ENCODE assay signal across 9 cellular contexts in genomic region chrX:124388562-124388961, GRCh38. TPM values are rescaled to one million over a fixed set of nuclear protein-coding genes. Genes with fewer than 3 reads are reported as not detected.
DNase-seq lines count a peak whose midpoint lies in the region; ATAC-seq and TF ChIP-seq lines count a peak whose summit lies in the region.
"Had no signal": no experiment of that assay in that cellular context is flagged by ENCODE, and none has a peak within 500 bp of the region (broad histone marks: within the 10 kb centered on the region; RNA-seq: fewer than 3 reads in every experiment).

No MANE protein-coding gene starts in this region.

- in situ Hi-C loops in IMR-90 (cut with MboI; ENCODE audit: low sequenced_read_pairs), result no loop called here

- H3K27me3 ChIP-seq in CD4-positive, alpha-beta memory T cell (ENCODE audit: insufficient read depth, low read length), result no peaks in the 10 kb centered on the region
- no peaks in the 10 kb centered on the region for H3K27me3 ChIP-seq in IMR-90 (ENCODE audit: control insufficient read depth, insufficient read depth, low read length)
- H3K27me3 ChIP-seq in fibroblast of lung (ENCODE audit: control insufficient read depth, insufficient read depth, low read length), result no peaks in the 10 kb centered on the region

- no peak for TF ChIP-seq POLR2A in IMR-90 (IDR thresholded peaks at IDR 0.05; ENCODE audit: low read depth, low read length)

- H3K27ac Mint-ChIP-seq in CD4-positive, alpha-beta memory T cell, result peak overlapping the region in 1 of 7 donors; percentile 42
- H3K27ac Mint-ChIP-seq: IgD-negative memory B cell had no signal

- no peak overlapping the region for H2AFZ ChIP-seq in IMR-90 (replicated peaks; ENCODE audit: low read length, poor library complexity)
- H2AFZ ChIP-seq in fibroblast of lung (ENCODE audit: low read length), result no peak overlapping the region

- no peak overlapping the region for H4K8ac ChIP-seq in IMR-90 (ENCODE audit: low read depth in 2 of 2, low read length in 2 of 2)

- H3K27me3 Mint-ChIP-seq in CD4-positive, alpha-beta memory T cell, result no peaks in the 10 kb centered on the region

- no peaks in the 10 kb centered on the region for H3K9me3 ChIP-seq in CD4-positive, alpha-beta memory T cell (ENCODE audit: control insufficient read depth in 1 of 2, low read length in 2 of 2)
- H3K9me3 ChIP-seq in IMR-90 (ENCODE audit: control insufficient read depth, insufficient read depth, low read length) (no peaks in the 10 kb centered on the region), fibroblast of lung (ENCODE audit: control insufficient read depth, insufficient read depth, low read depth, low read length) (no peaks in the 10 kb centered on the region)

- no peak overlapping the region for H3K4me3 ChIP-seq in CD4-positive, alpha-beta memory T cell (ENCODE audit: low read length in 2 of 2)
- H3K4me3 ChIP-seq in IMR-90 (ENCODE audit: insufficient read depth, low read depth, low read length), result no peak overlapping the region
- H3K4me3 ChIP-seq in fibroblast of lung (replicated peaks in 1 of 4; ENCODE audit: control extremely low read depth in 1 of 4, insufficient read depth in 1 of 4, low read depth in 3 of 4, low read length in 4 of 4), result no peak overlapping the region

- no peaks in the 10 kb centered on the region for H3K79me1 ChIP-seq in IMR-90 (ENCODE audit: low read depth in 1 of 2, low read length in 2 of 2)

- ATAC-seq in GM19395 (IDR thresholded peaks at IDR 0.05; ENCODE audit: unreplicated experiment), result peak; percentile 83
- ATAC-seq in IMR-90 (ENCODE audit: low read depth), result peak; percentile 72

- WGBS in IMR-90 (ENCODE audit: extremely low coverage in 2 of 2, insufficient read length in 1 of 2), 2 experiments, result no CpG with 5 or more reads among the region's 2 CpGs

- no peaks in the 10 kb centered on the region for H3K79me2 ChIP-seq in fibroblast of lung (ENCODE audit: control insufficient read depth, insufficient read depth, low read length)

- H4K5ac ChIP-seq in IMR-90 (ENCODE audit: low read depth, low read length), result no peak overlapping the region

- H3K9ac ChIP-seq in IMR-90 (ENCODE audit: low read depth, low read length), result no peak overlapping the region
- H3K9ac ChIP-seq in fibroblast of lung (ENCODE audit: insufficient read depth, low read length), result no peak overlapping the region

- H3K36me3 ChIP-seq in CD4-positive, alpha-beta memory T cell (ENCODE audit: insufficient read depth, low read length), result no peaks in the 10 kb centered on the region
- no peaks in the 10 kb centered on the region for H3K36me3 ChIP-seq in IMR-90 (ENCODE audit: control insufficient read depth, insufficient read depth, low read length)
- no peaks in the 10 kb centered on the region for H3K36me3 ChIP-seq in fibroblast of lung (ENCODE audit: control insufficient read depth, insufficient read depth, low read length)

- no peak overlapping the region for H3K14ac ChIP-seq in IMR-90 (replicated peaks; ENCODE audit: low read depth, low read length)

- POLR2A ChIA-PET in CD4-positive, alpha-beta memory T cell (lab: Charles Lee; ENCODE audit: partially characterized antibody), result interaction anchor here (0.8 kb wide), 1 partner anchor 43 kb away, joined by 3 read pairs; no protein-coding TSS in a partner anchor
- POLR2A ChIA-PET in IMR-90 (lab: Charles Lee; ENCODE audit: unreplicated experiment), result no interaction called here

- H4K20me1 ChIP-seq in IMR-90 (ENCODE audit: insufficient read depth, low read length) (no peaks in the 10 kb centered on the region), fibroblast of lung (ENCODE audit: control insufficient read depth, extremely low read depth, insufficient read depth, low read length) (no peaks in the 10 kb centered on the region)

- DNase-seq in CD4-positive, alpha-beta memory T cell, result peak; percentile 35 to 58 (median 53)
- DNase-seq in IMR-90, result peak; percentile 49
- peak; percentile 80 for DNase-seq in OCI-M1 (lab: John Stamatoyannopoulos, UW)
- peak; percentile 51 for DNase-seq in activated T-cell treated with anti-CD3 and anti-CD28 coated beads, Interleukin-2, amount 50 U/mL, for 1 hour
- peak; percentile 32 to 51 for DNase-seq in fibroblast of lung (ENCODE audit: low read depth in 2 of 2)
- peak; percentile 0 for DNase-seq in occipital lobe (lab: John Stamatoyannopoulos, UW)
- DNase-seq in ureter (ENCODE audit: low spot score), result peak; percentile 50

- TF ChIP-seq RAD21 in IMR-90 (IDR thresholded peaks at IDR 0.05; ENCODE audit: low read length), result peak; percentile 56

- no peaks in the 10 kb centered on the region for H3K9me3 Mint-ChIP-seq in CD4-positive, alpha-beta memory T cell
- H3K9me3 Mint-ChIP-seq: IgD-negative memory B cell had no signal

- H3K4me1 ChIP-seq in CD4-positive, alpha-beta memory T cell (ENCODE audit: insufficient read depth, low read length), result no peaks in the 10 kb centered on the region
- no peaks in the 10 kb centered on the region for H3K4me1 ChIP-seq in IMR-90 (ENCODE audit: control insufficient read depth, insufficient read depth, low read length)
- no peaks in the 10 kb centered on the region for H3K4me1 ChIP-seq in fibroblast of lung (ENCODE audit: control insufficient read depth, extremely low read depth, insufficient read depth, low read length)

- no peak overlapping the region for H2BK20ac ChIP-seq in IMR-90 (ENCODE audit: low read depth, low read length)

- intact Hi-C loops in CD4-positive, alpha-beta memory T cell (cut with micrococcal nuclease), result loop anchor here (2.0 to 10.0 kb wide), 2 partner anchors 178 to 424 kb away; partner anchors contain the start of gene STAG2
- intact Hi-C loops in IMR-90 (cut with micrococcal nuclease), result no loop called here

- no peak overlapping the region for H2AK9ac ChIP-seq in IMR-90 (replicated peaks; ENCODE audit: low read depth, low read length, poor library complexity)

- no peak overlapping the region for H3K23ac ChIP-seq in IMR-90 (ENCODE audit: low read depth, low read length)

- H3K4ac ChIP-seq in IMR-90 (ENCODE audit: low read depth, low read length), result no peak overlapping the region

- no peak overlapping the region for H2BK5ac ChIP-seq in IMR-90 (ENCODE audit: low read depth, low read length, poor library complexity, severe bottlenecking)

- dilution Hi-C loops in IMR-90 (cut with HindIII; ENCODE audit: low sequenced_read_pairs, unreplicated experiment), result no loop called here

- H3K4me3 Mint-ChIP-seq in CD4-positive, alpha-beta memory T cell, result no peak overlapping the region
- H3K4me3 Mint-ChIP-seq: IgD-negative memory B cell had no signal

- TF ChIP-seq CTCF in IMR-90 (conservative IDR thresholded peaks at IDR 0.05; ENCODE audit: low read depth, low read length) (peak; percentile 63), fibroblast of lung (conservative IDR thresholded peaks at IDR 0.05 in 1 of 2, IDR thresholded peaks at IDR 0.05 in 1 of 2; ENCODE audit: low read depth in 1 of 2, low read length in 2 of 2) (peak; percentile 56 to 59)

- no peak overlapping the region for H3K56ac ChIP-seq in IMR-90 (ENCODE audit: extremely low read depth, insufficient read depth, low read length)

- H3K36me3 Mint-ChIP-seq in CD4-positive, alpha-beta memory T cell, result peaks cover 7 to 36% of the 10 kb centered on the region in 2 donors
- H3K36me3 Mint-ChIP-seq: IgD-negative memory B cell had no signal

- BruUV-seq in IMR-90 (replicated peaks; lab: Mats Ljungman, UMichigan), result no TSS peak

- no peak overlapping the region for H3K27ac ChIP-seq in CD4-positive, alpha-beta memory T cell (ENCODE audit: low read depth, low read length)
- H3K27ac ChIP-seq in IMR-90 (ENCODE audit: insufficient read depth, low read length) (no peak overlapping the region), fibroblast of lung (ENCODE audit: insufficient read depth, low read length) (no peak overlapping the region)

- H2BK15ac ChIP-seq in IMR-90 (ENCODE audit: low read depth, low read length), result no peak overlapping the region

- H2AK5ac ChIP-seq in IMR-90 (ENCODE audit: low read depth, low read length), result no peak overlapping the region

- H3K9me1 ChIP-seq in IMR-90 (ENCODE audit: insufficient read depth, low read length), result no peaks in the 10 kb centered on the region

- H4K91ac ChIP-seq in IMR-90 (ENCODE audit: insufficient read depth, low read depth, low read length), result no peak overlapping the region

- CTCF ChIA-PET in CD4-positive, alpha-beta memory T cell (lab: Charles Lee; ENCODE audit: partially characterized antibody), result interaction anchor here (0.8 to 1.7 kb wide), 6 partner anchors 10 to 429 kb away, joined by 3 to 8 read pairs (median 4); no protein-coding TSS in a partner anchor
- CTCF ChIA-PET in IMR-90 (lab: Yijun Ruan, JAX), result no interaction called here

- no peak overlapping the region for H3K4me2 ChIP-seq in IMR-90 (ENCODE audit: low read depth, low read length)
- no peak overlapping the region for H3K4me2 ChIP-seq in fibroblast of lung (ENCODE audit: extremely low read depth, insufficient read depth, low read length)

- peaks cover 1 to 12% (median 8%) of the 10 kb centered on the region in 4 donors for H3K4me1 Mint-ChIP-seq in CD4-positive, alpha-beta memory T cell

- H2BK120ac ChIP-seq in IMR-90 (ENCODE audit: low read depth, low read length), result no peak overlapping the region

- no peak overlapping the region for H3K18ac ChIP-seq in IMR-90 (ENCODE audit: low read depth, low read length)

TF ChIP-seq in IMR-90, 13 proteins besides CTCF, POLR2A, EP300 and RAD21:
- peak; percentile 43; the same call in 1 of the 2 replicates for TF ChIP-seq SMC3 (IDR thresholded peaks at IDR 0.05; ENCODE audit: low read depth, low read length)
- no peak for TF ChIP-seq FOS (IDR thresholded peaks at IDR 0.05; ENCODE audit: low read depth, low read length)
- no peak for TF ChIP-seq CHD1 (IDR thresholded peaks at IDR 0.05; ENCODE audit: low read depth, low read length)

RNA-seq across cellular contexts. Expression of gene SH2D1A, which starts 42.2 kb away (rescaled TPM):
- 10 to 100 TPM; 50.3 to 53.1 TPM for total RNA-seq in CD4-positive, alpha-beta memory T cell
- polyA plus RNA-seq in CD4-positive, alpha-beta memory T cell, result 10 to 100 TPM; 64.3 to 85.1 TPM
- total RNA-seq in IMR-90 (2012; rRNA removed), result not detected in 2 replicates
- polyA plus RNA-seq in IMR-90 (2012; rRNA removed), result not detected in 2 replicates
- not detected in 2 replicates for polyA plus RNA-seq in IMR-90 (2012; cell fraction: cytosol; rRNA removed)
- not detected in 2 replicates for polyA plus RNA-seq in IMR-90 (2012; cell fraction: nucleus; rRNA removed; ENCODE audit: low replicate concordance)
- not detected in 2 replicates for total RNA-seq in fibroblast of lung
- polyA plus RNA-seq in fibroblast of lung, result 0.08 TPM in 1 of 2 replicates, not detected in the other
- not detected in 2 replicates for polyA plus RNA-seq in fibroblast of lung (2012)
- not detected in 2 replicates for polyA minus RNA-seq in fibroblast of lung (ENCODE audit: low replicate concordance)
- total RNA-seq in occipital lobe, result not detected
- not detected for total RNA-seq in ureter

RNA-seq across cellular contexts. Expression of gene TEX13D, which starts 56.1 kb away (rescaled TPM):
- not detected for total RNA-seq in CD4-positive, alpha-beta memory T cell
- not detected for polyA plus RNA-seq in CD4-positive, alpha-beta memory T cell
- total RNA-seq in IMR-90 (2012; rRNA removed) (not detected in 2 replicates), fibroblast of lung (not detected in 2 replicates), occipital lobe (not detected), ureter (not detected)
- polyA plus RNA-seq in IMR-90 (2012; rRNA removed) (not detected in 2 replicates), fibroblast of lung (not detected in 2 replicates)
- not detected in 2 replicates for polyA plus RNA-seq in IMR-90 (2012; cell fraction: cytosol; rRNA removed)
- polyA plus RNA-seq in IMR-90 (2012; cell fraction: nucleus; rRNA removed; ENCODE audit: low replicate concordance), result not detected in 2 replicates
- polyA plus RNA-seq in fibroblast of lung (2012), result not detected in 2 replicates
- polyA minus RNA-seq in fibroblast of lung (ENCODE audit: low replicate concordance), result not detected in 2 replicates
- polyA plus RNA-seq: IgD-negative memory B cell had no signal

Comparison
In these comparisons a context has a peak if more than half of its experiments do, and no peak if none do; other contexts are left out.
1. DNase-seq: peak in every context shown above with its lines; median percentile 80 in OCI-M1; 53 in CD4-positive, alpha-beta memory T cell; 51 in activated T-cell treated with anti-CD3 and anti-CD28 coated beads, Interleukin-2, amount 50 U/mL, for 1 hour; 50 in ureter; 49 in IMR-90; 42 in fibroblast of lung; 0 in occipital lobe.
2. RNA of gene SH2D1A, which starts 42.2 kb away (total RNA-seq): 50.3 to 53.1 TPM in CD4-positive, alpha-beta memory T cell; not detected in ureter (single experiment), not detected in IMR-90, not detected in fibroblast of lung and not detected in occipital lobe (single experiment); every median in the first group is over 10 times any median in the second.